12 cellular contexts compared by ENCODE assay signal in genomic region chr21:46122241-46122671, GRCh38. TPM values are rescaled to one million over a fixed set of nuclear protein-coding genes. Genes with fewer than 3 reads are reported as not detected.
DNase-seq lines count a peak whose midpoint lies in the region; TF ChIP-seq lines count a peak whose summit lies in the region.
"Had no signal": no experiment of that assay in that cellular context is flagged by ENCODE, and none has a peak within 500 bp of the region (broad histone marks: within the 10 kb centered on the region; RNA-seq: fewer than 3 reads in every experiment).

No MANE protein-coding gene starts in this region.

- peaks cover 95% of the 10 kb centered on the region for H3K36me3 ChIP-seq in osteoblast (ENCODE audit: insufficient read depth, low read length)

- H3K4me1 ChIP-seq in osteoblast (ENCODE audit: insufficient read depth, low read length) = peaks cover 27% of the 10 kb centered on the region

- peaks cover 58% of the 10 kb centered on the region for H3K79me2 ChIP-seq in osteoblast (ENCODE audit: insufficient read depth, low read length)

- H3K4me2 ChIP-seq in osteoblast (ENCODE audit: insufficient read depth, low read length) = no peak overlapping the region

- no peaks in the 10 kb centered on the region for H3K27me3 ChIP-seq in osteoblast (ENCODE audit: insufficient read depth, low read length)
- H3K27me3 ChIP-seq: tibial nerve had no signal

- DNase-seq in COLO829 (ENCODE audit: low spot score) (peak; percentile 22), LHCN-M2 (ENCODE audit: low read depth) (peak; percentile 49), ecto neural progenitor cell (ENCODE audit: low spot score) (peak; percentile 41), osteoblast (ENCODE audit: insufficient read length, low spot score, missing footprints) (peak; percentile 100), NCI-H146 treated with DMSO at 0.1 percent for 48 hours (lab: John Stamatoyannopoulos, UW; ENCODE audit: unreplicated experiment) (no peak), iPS-NIHi7 (ENCODE audit: extremely low spot score) (no peak), NCI-H345 treated with DMSO at 0.1 percent for 48 hours (lab: John Stamatoyannopoulos, UW; ENCODE audit: unreplicated experiment) (no peak), NCI-H1417 (lab: John Stamatoyannopoulos, UW) (no peak)
- DNase-seq: DMS53 had no signal

- no peak overlapping the region for H2AFZ ChIP-seq in osteoblast (ENCODE audit: low read length)

- peaks cover 58% of the 10 kb centered on the region for H4K20me1 ChIP-seq in osteoblast (ENCODE audit: insufficient read depth, low read length)

- TF ChIP-seq CTCF in osteoblast (IDR thresholded peaks at IDR 0.05; ENCODE audit: extremely low read depth, low read depth, low read length) = no peak

- peak overlapping the region; percentile 85 for H3K27ac ChIP-seq in osteoblast (ENCODE audit: low read depth, low read length)
- H3K27ac ChIP-seq: tibial nerve had no signal

- H3K9me3 ChIP-seq in osteoblast (ENCODE audit: low read depth, low read length) = no peaks in the 10 kb centered on the region
- H3K9me3 ChIP-seq: tibial nerve had no signal

- no peak overlapping the region for H3K4me3 ChIP-seq in osteoblast (ENCODE audit: insufficient read depth, low read length)
- H3K4me3 ChIP-seq: tibial nerve had no signal

RNA-seq across cellular contexts. Expression of gene COL6A2, which starts 24.3 kb away (rescaled TPM):
- total RNA-seq in LHCN-M2 (2014; rRNA removed) (421 and 452 TPM in 2 replicates), osteoblast (1,184 and 1,265 TPM in 2 replicates)
- 188 TPM for polyA plus RNA-seq in LHCN-M2 (2012)

RNA-seq across cellular contexts. Expression of gene FTCD, which starts 33.1 kb away (rescaled TPM):
- total RNA-seq in LHCN-M2 (2014; rRNA removed) = 0.13 TPM in 1 of 2 replicates, not detected in the other
- 0.06 TPM for polyA plus RNA-seq in LHCN-M2 (2012)
- 0.29 and 0.36 TPM in 2 replicates for total RNA-seq in osteoblast
- total RNA-seq: T-helper 1 cell treated with Interleukin-12 subunit alpha and Interleukin-12 subunit beta and Interleukin-4 antibody, amounts not matched to agents 30 ng/mL and 1 ng/mL, for 36 hours had no signal
- polyA plus RNA-seq: naive thymus-derived CD8-positive, alpha-beta T cell had no signal

Comparison
In these comparisons a context has a peak if more than half of its experiments do, and no peak if none do; other contexts are left out.
1. DNase-seq: peak in COLO829 (single experiment), LHCN-M2 (single experiment), ecto neural progenitor cell (single experiment) and osteoblast (single experiment); none in NCI-H146 treated with DMSO at 0.1 percent for 48 hours (single experiment), iPS-NIHi7 (single experiment), NCI-H345 treated with DMSO at 0.1 percent for 48 hours (single experiment) and NCI-H1417 (0 of 3).